In the genomic region with DNA sequence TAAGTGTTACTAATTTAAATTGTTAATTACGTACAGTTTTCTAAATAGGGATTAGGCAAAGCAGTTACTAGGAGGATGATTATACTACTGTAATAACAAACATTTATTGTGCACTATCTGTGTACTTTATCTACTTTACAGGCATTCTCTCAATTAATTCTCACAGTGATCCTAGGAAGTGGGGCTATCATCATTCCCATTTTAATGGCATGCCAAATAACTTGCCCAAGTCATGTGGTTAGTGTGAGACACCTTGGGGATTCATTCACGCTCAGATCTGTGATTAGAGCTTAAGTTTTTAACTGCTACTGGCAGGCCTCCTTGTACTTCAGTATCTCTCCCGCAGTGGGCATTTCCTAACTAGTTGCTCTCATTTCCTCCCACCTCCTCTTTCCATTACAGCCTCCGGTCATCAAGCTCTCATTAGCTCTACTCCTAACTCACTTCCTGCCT, we compare ENCODE assay signal across 12 cellular contexts. TPM values are rescaled to one million over a fixed set of nuclear protein-coding genes. Genes with fewer than 3 reads are reported as not detected.
A peak's percentile ranks its signal among the peaks of the same experiment; 100 is the strongest.
DNase-seq lines count a peak whose midpoint lies in the region; ATAC-seq and TF ChIP-seq lines count a peak whose summit lies in the region.
"Had no signal": no experiment of that assay in that cellular context is flagged by ENCODE, and none has a peak within 500 bp of the region (broad histone marks: within the 10 kb centered on the region; RNA-seq: fewer than 3 reads in every experiment).

No MANE protein-coding gene starts in this region.

- no peak overlapping the region for H2AFZ ChIP-seq in neural progenitor cell (replicated peaks)

- intact Hi-C loops in right cardiac atrium (cut with DNase I) = no loop called here
- intact Hi-C loops in Right ventricle myocardium superior (cut with DNase I) = no loop called here

- H3K4me2 ChIP-seq in neural progenitor cell = no peak overlapping the region

- H3K4me1 ChIP-seq in right cardiac atrium (ENCODE audit: control insufficient read depth, insufficient read depth, low read length) = peaks cover 17% of the 10 kb centered on the region
- H3K4me1 ChIP-seq in muscle layer of duodenum (ENCODE audit: control insufficient read depth in 1 of 2, insufficient read depth in 2 of 2, low read length in 2 of 2) = peaks cover 0 to 31% of the 10 kb centered on the region in 2 donors
- peaks cover 11% of the 10 kb centered on the region for H3K4me1 ChIP-seq in neural progenitor cell

- H3K4me3 Mint-ChIP-seq in glutamatergic neuron (ENCODE audit: unreplicated experiment) (no peak overlapping the region), neural progenitor cell (no peak overlapping the region)
- H3K4me3 Mint-ChIP-seq in stimulated activated naive CD8-positive, alpha-beta T cell treated with anti-CD3 and anti-CD28 coated beads, Interleukin-15, amount 100 ng/mL, for 72 hours = no peak overlapping the region

- H3K4me3 ChIP-seq in right cardiac atrium (ENCODE audit: low read length) (no peak overlapping the region), muscle layer of duodenum (ENCODE audit: low read depth in 1 of 2, low read length in 2 of 2) (no peak overlapping the region), neural progenitor cell (no peak overlapping the region)

- H3F3A ChIP-seq in neural progenitor cell (ENCODE audit: low read depth) = peaks cover 3% of the 10 kb centered on the region

- H3K27me3 Mint-ChIP-seq in glutamatergic neuron (ENCODE audit: unreplicated experiment) (no peaks in the 10 kb centered on the region), neural progenitor cell (ENCODE audit: insufficient read depth, low read depth) (peaks cover 15% of the 10 kb centered on the region)
- peaks cover 25% of the 10 kb centered on the region for H3K27me3 Mint-ChIP-seq in stimulated activated naive CD8-positive, alpha-beta T cell treated with anti-CD3 and anti-CD28 coated beads, Interleukin-15, amount 100 ng/mL, for 72 hours

- peaks cover 7% of the 10 kb centered on the region for H3K4me1 Mint-ChIP-seq in glutamatergic neuron (ENCODE audit: low read depth, unreplicated experiment)
- peaks cover 36% of the 10 kb centered on the region for H3K4me1 Mint-ChIP-seq in neural progenitor cell
- H3K4me1 Mint-ChIP-seq in stimulated activated naive CD8-positive, alpha-beta T cell treated with anti-CD3 and anti-CD28 coated beads, Interleukin-15, amount 100 ng/mL, for 72 hours = peaks cover 20% of the 10 kb centered on the region

- no peak overlapping the region for H3K9ac ChIP-seq in neural progenitor cell

- ATAC-seq in right cardiac atrium (no peak), Right ventricle myocardium superior (ENCODE audit: poor library complexity) (no peak)
- ATAC-seq in stimulated activated naive CD8-positive, alpha-beta T cell treated with anti-CD3 and anti-CD28 coated beads, Interleukin-15, amount 100 ng/mL, for 72 hours = no peak

- no peaks in the 10 kb centered on the region for H3K27me3 ChIP-seq in right cardiac atrium (ENCODE audit: control insufficient read depth, insufficient read depth)
- H3K27me3 ChIP-seq in muscle layer of duodenum (ENCODE audit: low read depth, low read length) = no peaks in the 10 kb centered on the region
- H3K27me3 ChIP-seq in neural progenitor cell = no peaks in the 10 kb centered on the region

- no peak for DNase-seq in right cardiac atrium
- no peak for DNase-seq in Right ventricle myocardium superior
- no peak for DNase-seq in caudate nucleus (lab: John Stamatoyannopoulos, UW)
- DNase-seq in activated CD4-positive, alpha-beta T cell treated with anti-CD3 and anti-CD28 coated beads for 1 hour = no peak
- no peak for DNase-seq in glutamatergic neuron
- no peak for DNase-seq in neural progenitor cell (ENCODE audit: low spot score)
- DNase-seq in stimulated activated naive CD8-positive, alpha-beta T cell treated with anti-CD3 and anti-CD28 coated beads, Interleukin-15, amount 100 ng/mL, for 72 hours = no peak
- DNase-seq: activated T-cell treated with anti-CD3 and anti-CD28 coated beads for 4 hours; DMS79 treated with DMSO at 0.1 percent for 48 hours; stimulated activated CD4-positive, alpha-beta T cell treated with anti-CD3 and anti-CD28 coated beads, Interleukin-1b, Interleukin-23, amount 100 ng/mL, for 48 hours; stimulated activated naive CD4-positive, alpha-beta T cell treated with Interleukin-2 at 50 U/mL for 16 hours had no signal

- no peaks in the 10 kb centered on the region for H3K79me2 ChIP-seq in neural progenitor cell (ENCODE audit: low read depth)

- H3K36me3 Mint-ChIP-seq in glutamatergic neuron (ENCODE audit: unreplicated experiment) (no peaks in the 10 kb centered on the region), neural progenitor cell (no peaks in the 10 kb centered on the region)

- no peak overlapping the region for H3K27ac Mint-ChIP-seq in glutamatergic neuron (ENCODE audit: unreplicated experiment)
- H3K27ac Mint-ChIP-seq in neural progenitor cell = no peak overlapping the region
- no peak overlapping the region for H3K27ac Mint-ChIP-seq in stimulated activated naive CD8-positive, alpha-beta T cell treated with anti-CD3 and anti-CD28 coated beads, Interleukin-15, amount 100 ng/mL, for 72 hours

- peaks cover 2% of the 10 kb centered on the region for H3K9me3 Mint-ChIP-seq in glutamatergic neuron (ENCODE audit: unreplicated experiment)
- no peaks in the 10 kb centered on the region for H3K9me3 Mint-ChIP-seq in neural progenitor cell
- no peaks in the 10 kb centered on the region for H3K9me3 Mint-ChIP-seq in stimulated activated naive CD8-positive, alpha-beta T cell treated with anti-CD3 and anti-CD28 coated beads, Interleukin-15, amount 100 ng/mL, for 72 hours

- H3K36me3 ChIP-seq in muscle layer of duodenum (ENCODE audit: control insufficient read depth in 1 of 2, insufficient read depth in 2 of 2, low read length in 2 of 2) (peaks cover 0 to 3% of the 10 kb centered on the region in 2 donors), neural progenitor cell (no peaks in the 10 kb centered on the region)

- H3K9me3 ChIP-seq in right cardiac atrium (ENCODE audit: control insufficient read depth, low read length) (no peaks in the 10 kb centered on the region), muscle layer of duodenum (ENCODE audit: control insufficient read depth in 1 of 2, low read length in 2 of 2) (no peaks in the 10 kb centered on the region), neural progenitor cell (ENCODE audit: low read depth) (no peaks in the 10 kb centered on the region)

- TF ChIP-seq CTCF in glutamatergic neuron (IDR thresholded peaks at IDR 0.05; ENCODE audit: partially characterized antibody, unreplicated experiment) (no peak), neural progenitor cell (IDR thresholded peaks at IDR 0.05) (no peak)

- no peaks in the 10 kb centered on the region for H4K20me1 ChIP-seq in neural progenitor cell (ENCODE audit: low read depth)

- 56% methylated on average over 4 of the region's 4 CpGs for WGBS in right cardiac atrium

- H3K27ac ChIP-seq in right cardiac atrium (ENCODE audit: low read length) = peak overlapping the region; percentile 25
- H3K27ac ChIP-seq in caudate nucleus (ENCODE audit: low read depth, low read length) = peak overlapping the region; percentile 69
- peak overlapping the region; percentile 68 for H3K27ac ChIP-seq in muscle layer of duodenum (ENCODE audit: low read length)
- H3K27ac ChIP-seq in neural progenitor cell = no peak overlapping the region

RNA-seq across cellular contexts. Expression of a gene that starts 11.5 kb away (rescaled TPM):
- total RNA-seq in right cardiac atrium = 10 to 100 TPM; 21.8 to 47.4 (median 29.9) TPM
- polyA plus RNA-seq in right cardiac atrium = 18.1 TPM
- 21.5 TPM for total RNA-seq in Right ventricle myocardium superior
- total RNA-seq in glutamatergic neuron (ENCODE audit: unreplicated experiment) = 18.5 TPM
- 1.9 and 11.8 TPM in 2 replicates for total RNA-seq in neural progenitor cell (ENCODE audit: low replicate concordance)

RNA-seq across cellular contexts. Expression of a gene that starts 36.0 kb away (rescaled TPM):
- 100 to 1,000 TPM in 2 of 4 donors, 10 to 100 TPM in 2; 77.9 to 215 (median 100) TPM for total RNA-seq in right cardiac atrium
- polyA plus RNA-seq in right cardiac atrium = 81.3 TPM
- 4.3 TPM for total RNA-seq in Right ventricle myocardium superior
- total RNA-seq in glutamatergic neuron (ENCODE audit: unreplicated experiment) = 4.1 TPM
- total RNA-seq in neural progenitor cell (ENCODE audit: low replicate concordance) = 0.43 and 1.3 TPM in 2 replicates

RNA-seq across cellular contexts. Expression of a gene that starts 49.4 kb away (rescaled TPM):
- total RNA-seq in right cardiac atrium = 100 to 1,000 TPM in 3 of 4 donors, 10 to 100 TPM in 1; 97.2 to 343 (median 132) TPM
- polyA plus RNA-seq in right cardiac atrium = 121 TPM
- 53.1 TPM for total RNA-seq in Right ventricle myocardium superior
- 6.2 TPM for total RNA-seq in glutamatergic neuron (ENCODE audit: unreplicated experiment)
- total RNA-seq in neural progenitor cell (ENCODE audit: low replicate concordance) = 2.5 and 4.1 TPM in 2 replicates

RNA-seq across cellular contexts. Expression of a gene that starts 58.4 kb away (rescaled TPM):
- total RNA-seq in right cardiac atrium (1 to 10 TPM; 1.3 to 4.0 (median 2.4) TPM), Right ventricle myocardium superior (1.9 TPM), glutamatergic neuron (ENCODE audit: unreplicated experiment) (0.25 TPM), neural progenitor cell (ENCODE audit: low replicate concordance) (0.34 TPM in 1 of 2 replicates, not detected in the other)
- polyA plus RNA-seq in right cardiac atrium = 5.0 TPM

Comparison
In these comparisons a context has a peak if more than half of its experiments do, and no peak if none do; other contexts are left out.
1. RNA of a gene that starts 36.0 kb away (total RNA-seq): 77.9 to 215 TPM in right cardiac atrium; 4.3 TPM in Right ventricle myocardium superior (single experiment), 4.1 TPM in glutamatergic neuron (single experiment) and 0.43 to 1.3 TPM in neural progenitor cell; every median in the first group is over 10 times any median in the second.